ENCODE assay signal across 1 cellular context in genomic region chrX:78064698-78065601, GRCh38.
A peak's percentile ranks its signal among the peaks of the same experiment; 100 is the strongest.
TF ChIP-seq lines count a peak whose summit lies in the region.

No MANE protein-coding gene starts in this region.

TF ChIP-seq in GM12878, 131 proteins besides CTCF, POLR2A, EP300 and RAD21 (continued from another document):
- peak; percentile 70 for TF ChIP-seq BCL3 (IDR thresholded peaks at IDR 0.05; ENCODE audit: borderline replicate concordance, insufficient read depth, low read depth, low read length, poor library complexity, severe bottlenecking)
- TF ChIP-seq MEF2A (IDR thresholded peaks at IDR 0.05; ENCODE audit: insufficient read depth, low read depth, low read length): peak; percentile 88
- TF ChIP-seq IKZF1 (conservative IDR thresholded peaks at IDR 0.05): peak; percentile 87
- TF ChIP-seq ZNF384 (IDR thresholded peaks at IDR 0.05; ENCODE audit: borderline replicate concordance, low read depth, low read length): peak; percentile 78
- TF ChIP-seq JUNB (IDR thresholded peaks at IDR 0.05): peak; percentile 99
- TF ChIP-seq PML (IDR thresholded peaks at IDR 0.05; ENCODE audit: low read length): 0 out of 2 replicates have a peak, but pooled peaks have one; percentile 35
- TF ChIP-seq EED (IDR thresholded peaks at IDR 0.05; ENCODE audit: low read depth): peak; percentile 79; the same call in 1 of the 2 replicates
- peak; percentile 71; the same call in 1 of the 2 replicates for TF ChIP-seq NR2F1 (conservative IDR thresholded peaks at IDR 0.05)
- TF ChIP-seq PKNOX1 (IDR thresholded peaks at IDR 0.05): 0 out of 2 replicates have a peak, but pooled peaks have one; percentile 10
- peak; percentile 68 for TF ChIP-seq MEF2B (IDR thresholded peaks at IDR 0.05; ENCODE audit: partially characterized antibody, poor library complexity, severe bottlenecking)
- 0 out of 2 replicates have a peak, but pooled peaks have one; percentile 23 for TF ChIP-seq MLLT1 (IDR thresholded peaks at IDR 0.05)
- TF ChIP-seq RELB (IDR thresholded peaks at IDR 0.05; ENCODE audit: low read depth): peak; percentile 88
- TF ChIP-seq GABPA (IDR thresholded peaks at IDR 0.05; ENCODE audit: low read depth): peak; percentile 66; the same call in 1 of the 2 replicates
- 0 out of 2 replicates have a peak, but pooled peaks have one; percentile 13 for TF ChIP-seq RAD51 (IDR thresholded peaks at IDR 0.05)
- peak; percentile 80; the same call in 1 of the 2 replicates for TF ChIP-seq MTA3 (IDR thresholded peaks at IDR 0.05; ENCODE audit: borderline replicate concordance, low read length)
- peak; percentile 67; the same call in 1 of the 2 replicates for TF ChIP-seq CREB1 (IDR thresholded peaks at IDR 0.05; ENCODE audit: low read depth)
- peak; percentile 55; the same call in 1 of the 2 replicates for TF ChIP-seq RUNX3 (IDR thresholded peaks at IDR 0.05; ENCODE audit: low read length)
- peak; percentile 86 for TF ChIP-seq FOXM1 (IDR thresholded peaks at IDR 0.05; ENCODE audit: low read depth, low read length)
- peak; percentile 67; the same call in 1 of the 2 replicates for TF ChIP-seq BACH1 (IDR thresholded peaks at IDR 0.05; ENCODE audit: borderline replicate concordance)
- peak; percentile 82 for TF ChIP-seq MTA2 (IDR thresholded peaks at IDR 0.05; ENCODE audit: low read depth)
- peak; percentile 34; the same call in 1 of the 2 replicates for TF ChIP-seq BMI1 (IDR thresholded peaks at IDR 0.05; ENCODE audit: borderline replicate concordance)
- TF ChIP-seq HDGF (IDR thresholded peaks at IDR 0.05): 0 out of 2 replicates have a peak, but pooled peaks have one; percentile 11
- TF ChIP-seq NFIC (IDR thresholded peaks at IDR 0.05; ENCODE audit: low read depth, low read length): peak; percentile 94
- TF ChIP-seq ATF2 (IDR thresholded peaks at IDR 0.05; ENCODE audit: low read length): peak; percentile 94
- peak; percentile 88 for TF ChIP-seq DPF2 (IDR thresholded peaks at IDR 0.05)
- peak; percentile 2 for TF ChIP-seq FOS (IDR thresholded peaks at IDR 0.05; ENCODE audit: borderline replicate concordance, extremely low read depth, insufficient read length)
- 0 out of 2 replicates have a peak, but pooled peaks have one; percentile 24 for TF ChIP-seq GATAD2B (conservative IDR thresholded peaks at IDR 0.05; ENCODE audit: low read depth)
- TF ChIP-seq SP1 (IDR thresholded peaks at IDR 0.05; ENCODE audit: low read depth, low read length): peak; percentile 16
TF ChIP-seq in GM12878: peak in this region for 43; not testable (repeated sequence) for 88.
